8 cellular contexts compared by ENCODE assay signal in genomic region chr5:7850533-7851239, GRCh38. TPM values are rescaled to one million over a fixed set of nuclear protein-coding genes. Genes with fewer than 3 reads are reported as not detected.
DNase-seq lines count a peak whose midpoint lies in the region; ATAC-seq, FAIRE-seq and TF ChIP-seq lines count a peak whose summit lies in the region.
"Had no signal": no experiment of that assay in that cellular context is flagged by ENCODE, and none has a peak within 500 bp of the region (broad histone marks: within the 10 kb centered on the region; RNA-seq: fewer than 3 reads in every experiment).

A gene with protein sequence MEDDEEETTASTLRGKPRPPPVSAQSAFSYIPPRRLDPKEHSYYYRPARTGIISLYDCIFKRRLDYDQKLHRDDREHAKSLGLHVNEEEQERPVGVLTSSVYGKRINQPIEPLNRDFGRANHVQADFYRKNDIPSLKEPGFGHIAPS (minus strand): TSS chr5:7851133. CDS start chr5:7851021, 112 bp downstream.

- H3K79me2 ChIP-seq in keratinocyte (ENCODE audit: control insufficient read depth, insufficient read depth, low read length): no peaks in the 10 kb centered on the region

- no peak for FAIRE-seq in keratinocyte (lab: Jason Lieb, UNC)

- peak; percentile 37 to 52 for ATAC-seq in stimulated activated naive B cell treated with anti-CD40 and anti-IgM and Interleukin-4, amounts not matched to agents 10 μg/mL and 1 μg/mL and 100 μg/mL, for 72 hours (replicated peaks)
- ATAC-seq in HG03342 (IDR thresholded peaks at IDR 0.05; ENCODE audit: unreplicated experiment): no peak

- peak within 1 kb of the TSS; percentile 42; the same call in 1 of the 2 replicates for H3K4me3 ChIP-seq in GM08714 (ENCODE audit: low read length)
- peak within 1 kb of the TSS; percentile 45 to 46 for H3K4me3 ChIP-seq in cardiac fibroblast (replicated peaks in 1 of 2; ENCODE audit: low read depth in 2 of 2, low read length in 2 of 2)
- peak within 1 kb of the TSS in 1 of 3 experiments; percentile 34 for H3K4me3 ChIP-seq in keratinocyte (ENCODE audit: control insufficient read depth in 2 of 3, extremely low read depth in 1 of 3, insufficient read depth in 2 of 3, low read depth in 1 of 3, low read length in 3 of 3)
- H3K4me3 ChIP-seq: SK-N-MC had no signal

- peaks cover 11 to 18% of the 10 kb centered on the region in 2 donors for H3K4me1 Mint-ChIP-seq in stimulated activated naive B cell treated with anti-CD40 and anti-IgM and Interleukin-4, amounts not matched to agents 10 μg/mL and 1 μg/mL and 100 μg/mL, for 72 hours

- no peaks in the 10 kb centered on the region for H3K9me3 ChIP-seq in keratinocyte (ENCODE audit: control insufficient read depth, low read depth, low read length)

- peak within 1 kb of the TSS; percentile 82 for H3K27ac Mint-ChIP-seq in stimulated activated naive B cell treated with anti-CD40 and anti-IgM and Interleukin-4, amounts not matched to agents 10 μg/mL and 1 μg/mL and 100 μg/mL, for 72 hours

- no peaks in the 10 kb centered on the region for H3K4me1 ChIP-seq in keratinocyte (ENCODE audit: control insufficient read depth, extremely low read depth, insufficient read depth, low read length)

- peak within 1 kb of the TSS; percentile 80 to 81 for H3K4me3 Mint-ChIP-seq in stimulated activated naive B cell treated with anti-CD40 and anti-IgM and Interleukin-4, amounts not matched to agents 10 μg/mL and 1 μg/mL and 100 μg/mL, for 72 hours

- peaks cover 30% of the 10 kb centered on the region for H3K27me3 ChIP-seq in keratinocyte (ENCODE audit: control insufficient read depth, extremely low read depth, insufficient read depth, low read length)

- peak within 1 kb of the TSS; percentile 51 for H3K4me2 ChIP-seq in keratinocyte (ENCODE audit: control insufficient read depth, extremely low read depth, insufficient read depth, low read depth, low read length)

- peaks cover 30 to 38% of the 10 kb centered on the region in 2 donors for H3K27me3 Mint-ChIP-seq in stimulated activated naive B cell treated with anti-CD40 and anti-IgM and Interleukin-4, amounts not matched to agents 10 μg/mL and 1 μg/mL and 100 μg/mL, for 72 hours

- no peaks in the 10 kb centered on the region for H3K36me3 ChIP-seq in keratinocyte (ENCODE audit: control insufficient read depth in 2 of 2, extremely low read depth in 1 of 2, insufficient read depth in 2 of 2, low read length in 2 of 2)

- peak; percentile 31 for DNase-seq in NCI-H526 treated with DMSO at 0.1 percent for 48 hours (lab: John Stamatoyannopoulos, UW)
- peak; percentile 23 to 60 for DNase-seq in cardiac fibroblast (ENCODE audit: low read depth in 2 of 2)
- DNase-seq in keratinocyte (ENCODE audit: low read depth, low spot score): no peak
- DNase-seq in stimulated activated naive B cell treated with anti-CD40 and anti-IgM and Interleukin-4, amounts not matched to agents 10 μg/mL and 1 μg/mL and 100 μg/mL, for 72 hours: no peak
- DNase-seq in cerebellum (ENCODE audit: low spot score): no peak

- no peaks in the 10 kb centered on the region for H4K20me1 ChIP-seq in keratinocyte (ENCODE audit: control insufficient read depth, extremely low read depth, insufficient read depth, low read length)

- peaks cover 2 to 9% of the 10 kb centered on the region in 2 donors for H3K36me3 Mint-ChIP-seq in stimulated activated naive B cell treated with anti-CD40 and anti-IgM and Interleukin-4, amounts not matched to agents 10 μg/mL and 1 μg/mL and 100 μg/mL, for 72 hours

- no peaks in the 10 kb centered on the region for H3K9me1 ChIP-seq in keratinocyte (ENCODE audit: control insufficient read depth, extremely low read depth, insufficient read depth, low read length)

- TF ChIP-seq CTCF in cardiac fibroblast (IDR thresholded peaks at IDR 0.05; ENCODE audit: low read depth, low read length): peak; percentile 30
- TF ChIP-seq CTCF in keratinocyte (optimal IDR thresholded peaks at IDR 0.05 in 1 of 3, IDR thresholded peaks at IDR 0.05 in 1 of 3, conservative IDR thresholded peaks at IDR 0.05 in 1 of 3; ENCODE audit: extremely low read depth in 1 of 3, insufficient read depth in 2 of 3, low read length in 3 of 3): no peak

- dilution Hi-C loops in keratinocyte (cut with MboI; ENCODE audit: extremely low pct_ligation_motif_present, low sequenced_read_pairs): no loop called here

- H3K27ac ChIP-seq in keratinocyte (ENCODE audit: control insufficient read depth, insufficient read depth, low read length): no peak within 1 kb of the TSS
- H3K27ac ChIP-seq: SK-N-MC had no signal

- H3K9ac ChIP-seq in keratinocyte (ENCODE audit: control insufficient read depth, extremely low read depth, insufficient read depth, low read length): no peak within 1 kb of the TSS

- peak within 1 kb of the TSS; percentile 33 for H2AFZ ChIP-seq in keratinocyte (ENCODE audit: control insufficient read depth, low read length)

- peaks cover 6 to 12% of the 10 kb centered on the region in 2 donors for H3K9me3 Mint-ChIP-seq in stimulated activated naive B cell treated with anti-CD40 and anti-IgM and Interleukin-4, amounts not matched to agents 10 μg/mL and 1 μg/mL and 100 μg/mL, for 72 hours

RNA-seq across cellular contexts. Expression of the gene that starts here (rescaled TPM):
- not detected in 3 replicates for polyA plus RNA-seq in keratinocyte
- polyA plus RNA-seq in keratinocyte (2011; ENCODE audit: low read depth): not detected
- polyA plus RNA-seq in keratinocyte (2011; cell fraction: cytosol; rRNA removed): not detected in 2 replicates
- polyA plus RNA-seq in keratinocyte (2011; cell fraction: nucleus; rRNA removed): not detected in 2 replicates
- polyA plus RNA-seq in keratinocyte (2012; ENCODE audit: low replicate concordance): not detected in 2 replicates
- polyA minus RNA-seq in keratinocyte: not detected in 3 replicates
- not detected for polyA minus RNA-seq in keratinocyte (2011; cell fraction: cytosol; rRNA and poly(A)+ RNA removed)
- not detected in 2 replicates for polyA minus RNA-seq in keratinocyte (2011; cell fraction: nucleus; rRNA and poly(A)+ RNA removed)
- 2.7 TPM for total RNA-seq in cerebellum

Comparison
In these comparisons a context has a peak if more than half of its experiments do, and no peak if none do; other contexts are left out.
1. DNase-seq: peak in NCI-H526 treated with DMSO at 0.1 percent for 48 hours (single experiment) and cardiac fibroblast (2 of 2); none in keratinocyte (single experiment), stimulated activated naive B cell treated with anti-CD40 and anti-IgM and Interleukin-4, amounts not matched to agents 10 μg/mL and 1 μg/mL and 100 μg/mL, for 72 hours (single experiment) and cerebellum (single experiment).